In the genomic region with DNA sequence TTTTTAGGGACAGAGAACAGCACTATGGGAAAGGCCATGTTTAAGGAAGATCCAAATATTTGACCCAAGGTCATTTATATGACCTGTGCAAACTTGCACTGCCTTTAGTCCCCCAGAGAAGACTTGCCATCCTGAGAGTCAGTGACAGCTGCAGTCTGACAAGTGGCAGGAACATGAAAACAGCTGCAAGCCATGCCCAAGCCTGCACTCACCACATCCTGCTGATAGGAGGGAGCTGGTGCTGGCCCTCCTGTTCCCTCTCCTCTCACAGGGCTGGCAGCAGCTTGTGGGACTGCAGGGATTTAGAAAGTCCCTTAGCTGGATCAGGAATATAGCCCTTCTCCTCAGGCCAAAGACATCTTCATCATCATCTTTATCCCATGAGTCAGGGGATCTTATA, we compare ENCODE assay signal across 12 cellular contexts.
DNase-seq lines count a peak whose midpoint lies in the region; ATAC-seq and TF ChIP-seq lines count a peak whose summit lies in the region.
"Had no signal": no experiment of that assay in that cellular context is flagged by ENCODE, and none has a peak within 500 bp of the region (broad histone marks: within the 10 kb centered on the region; RNA-seq: fewer than 3 reads in every experiment).

No MANE protein-coding gene starts in this region.

- peak; percentile 4 to 70 for DNase-seq in NCI-H524 (lab: John Stamatoyannopoulos, UW)
- DNase-seq in NCI-H524 treated with DMSO at 0.1 percent for 48 hours (lab: John Stamatoyannopoulos, UW) = no peak
- peak in 6 of 10 donors; percentile 4 to 30 (median 16) for DNase-seq in naive thymus-derived CD8-positive, alpha-beta T cell
- DNase-seq in SHP77 (lab: John Stamatoyannopoulos, UW) = no peak
- no peak for DNase-seq in NOMO-1 treated with dmso at 0.1 percent for 144 hours (lab: John Stamatoyannopoulos, UW; ENCODE audit: unreplicated experiment)
- no peak for DNase-seq in progenitor cell of endocrine pancreas (ENCODE audit: low spot score, unreplicated experiment)
- DNase-seq: KG1; stimulated activated CD4-positive, alpha-beta T cell treated with anti-CD3 and anti-CD28 coated beads, Interleukin-2, amount 100 ng/mL, for 48 hours; tibial artery had no signal

- peaks cover 0 to 17% (median 0%) of the 10 kb centered on the region in 9 donors for H3K9me3 Mint-ChIP-seq in naive thymus-derived CD8-positive, alpha-beta T cell
- peaks cover 14% of the 10 kb centered on the region for H3K9me3 Mint-ChIP-seq in progenitor cell of endocrine pancreas (ENCODE audit: low read depth)

- no peak for TF ChIP-seq CTCF in progenitor cell of endocrine pancreas (IDR thresholded peaks at IDR 0.05; ENCODE audit: unreplicated experiment)

- H3K4me3 Mint-ChIP-seq in naive thymus-derived CD8-positive, alpha-beta T cell = peak overlapping the region in 3 of 10 donors; percentile 12 to 41 (median 21)
- no peak overlapping the region for H3K4me3 Mint-ChIP-seq in progenitor cell of endocrine pancreas (ENCODE audit: low read depth)

- POLR2A ChIA-PET in naive thymus-derived CD8-positive, alpha-beta T cell (lab: Charles Lee) = interaction anchor here (0.6 to 1.6 kb wide), 3 partner anchors 75 to 624 kb away, joined by 3 to 4 read pairs (median 3); a partner anchor contains a TSS

- no peaks in the 10 kb centered on the region for H3K27me3 Mint-ChIP-seq in naive thymus-derived CD8-positive, alpha-beta T cell
- H3K27me3 Mint-ChIP-seq in progenitor cell of endocrine pancreas = no peaks in the 10 kb centered on the region

- peaks cover under 1 to 12% (median 3%) of the 10 kb centered on the region in 3 donors for H3K36me3 Mint-ChIP-seq in naive thymus-derived CD8-positive, alpha-beta T cell
- no peaks in the 10 kb centered on the region for H3K36me3 Mint-ChIP-seq in progenitor cell of endocrine pancreas (ENCODE audit: insufficient read depth)

- H3K4me1 Mint-ChIP-seq in naive thymus-derived CD8-positive, alpha-beta T cell = peaks cover 27 to 50% (median 44%) of the 10 kb centered on the region in 4 donors
- H3K4me1 Mint-ChIP-seq in progenitor cell of endocrine pancreas (ENCODE audit: low read depth) = no peaks in the 10 kb centered on the region

- ATAC-seq in GM21723 (IDR thresholded peaks at IDR 0.05; ENCODE audit: unreplicated experiment) (peak; percentile 38), SK-N-SH treated with all-trans-retinoic acid at 6 μM for 48 hours (peak; percentile 45; the same call in 2 of the 3 replicates)
- peak in 1 of 2 donors; percentile 29 for ATAC-seq in naive thymus-derived CD8-positive, alpha-beta T cell
- ATAC-seq: A549 had no signal

- H3K27ac Mint-ChIP-seq in naive thymus-derived CD8-positive, alpha-beta T cell = peak overlapping the region in 2 of 10 donors; percentile 21 to 46
- no peak overlapping the region for H3K27ac Mint-ChIP-seq in progenitor cell of endocrine pancreas

TF ChIP-seq in SK-N-SH treated with all-trans-retinoic acid at 6 μM for 48 hours, 23 proteins besides CTCF, POLR2A, EP300 and RAD21:
- TF ChIP-seq ESRRG (CRISPR knock-in tag; IDR thresholded peaks at IDR 0.05) (no peak), CSDC2 (CRISPR knock-in tag; IDR thresholded peaks at IDR 0.05) (no peak), TCF4 (CRISPR knock-in tag; IDR thresholded peaks at IDR 0.05; ENCODE audit: borderline replicate concordance) (no peak), ARNTL (CRISPR knock-in tag; IDR thresholded peaks at IDR 0.05; ENCODE audit: borderline replicate concordance, low read depth) (no peak), BACH2 (CRISPR knock-in tag; IDR thresholded peaks at IDR 0.05; ENCODE audit: borderline replicate concordance) (no peak), PPARA (CRISPR knock-in tag; IDR thresholded peaks at IDR 0.05; ENCODE audit: borderline replicate concordance) (no peak)
- TF ChIP-seq, protein P1, sequence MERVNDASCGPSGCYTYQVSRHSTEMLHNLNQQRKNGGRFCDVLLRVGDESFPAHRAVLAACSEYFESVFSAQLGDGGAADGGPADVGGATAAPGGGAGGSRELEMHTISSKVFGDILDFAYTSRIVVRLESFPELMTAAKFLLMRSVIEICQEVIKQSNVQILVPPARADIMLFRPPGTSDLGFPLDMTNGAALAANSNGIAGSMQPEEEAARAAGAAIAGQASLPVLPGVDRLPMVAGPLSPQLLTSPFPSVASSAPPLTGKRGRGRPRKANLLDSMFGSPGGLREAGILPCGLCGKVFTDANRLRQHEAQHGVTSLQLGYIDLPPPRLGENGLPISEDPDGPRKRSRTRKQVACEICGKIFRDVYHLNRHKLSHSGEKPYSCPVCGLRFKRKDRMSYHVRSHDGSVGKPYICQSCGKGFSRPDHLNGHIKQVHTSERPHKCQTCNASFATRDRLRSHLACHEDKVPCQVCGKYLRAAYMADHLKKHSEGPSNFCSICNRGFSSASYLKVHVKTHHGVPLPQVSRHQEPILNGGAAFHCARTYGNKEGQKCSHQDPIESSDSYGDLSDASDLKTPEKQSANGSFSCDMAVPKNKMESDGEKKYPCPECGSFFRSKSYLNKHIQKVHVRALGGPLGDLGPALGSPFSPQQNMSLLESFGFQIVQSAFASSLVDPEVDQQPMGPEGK (CRISPR knock-in tag; IDR thresholded peaks at IDR 0.05; ENCODE audit: borderline replicate concordance) = no peak
- TF ChIP-seq, protein P2, sequence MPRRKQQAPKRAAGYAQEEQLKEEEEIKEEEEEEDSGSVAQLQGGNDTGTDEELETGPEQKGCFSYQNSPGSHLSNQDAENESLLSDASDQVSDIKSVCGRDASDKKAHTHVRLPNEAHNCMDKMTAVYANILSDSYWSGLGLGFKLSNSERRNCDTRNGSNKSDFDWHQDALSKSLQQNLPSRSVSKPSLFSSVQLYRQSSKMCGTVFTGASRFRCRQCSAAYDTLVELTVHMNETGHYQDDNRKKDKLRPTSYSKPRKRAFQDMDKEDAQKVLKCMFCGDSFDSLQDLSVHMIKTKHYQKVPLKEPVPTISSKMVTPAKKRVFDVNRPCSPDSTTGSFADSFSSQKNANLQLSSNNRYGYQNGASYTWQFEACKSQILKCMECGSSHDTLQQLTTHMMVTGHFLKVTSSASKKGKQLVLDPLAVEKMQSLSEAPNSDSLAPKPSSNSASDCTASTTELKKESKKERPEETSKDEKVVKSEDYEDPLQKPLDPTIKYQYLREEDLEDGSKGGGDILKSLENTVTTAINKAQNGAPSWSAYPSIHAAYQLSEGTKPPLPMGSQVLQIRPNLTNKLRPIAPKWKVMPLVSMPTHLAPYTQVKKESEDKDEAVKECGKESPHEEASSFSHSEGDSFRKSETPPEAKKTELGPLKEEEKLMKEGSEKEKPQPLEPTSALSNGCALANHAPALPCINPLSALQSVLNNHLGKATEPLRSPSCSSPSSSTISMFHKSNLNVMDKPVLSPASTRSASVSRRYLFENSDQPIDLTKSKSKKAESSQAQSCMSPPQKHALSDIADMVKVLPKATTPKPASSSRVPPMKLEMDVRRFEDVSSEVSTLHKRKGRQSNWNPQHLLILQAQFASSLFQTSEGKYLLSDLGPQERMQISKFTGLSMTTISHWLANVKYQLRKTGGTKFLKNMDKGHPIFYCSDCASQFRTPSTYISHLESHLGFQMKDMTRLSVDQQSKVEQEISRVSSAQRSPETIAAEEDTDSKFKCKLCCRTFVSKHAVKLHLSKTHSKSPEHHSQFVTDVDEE (CRISPR knock-in tag; IDR thresholded peaks at IDR 0.05) = no peak
- TF ChIP-seq, protein P3, sequence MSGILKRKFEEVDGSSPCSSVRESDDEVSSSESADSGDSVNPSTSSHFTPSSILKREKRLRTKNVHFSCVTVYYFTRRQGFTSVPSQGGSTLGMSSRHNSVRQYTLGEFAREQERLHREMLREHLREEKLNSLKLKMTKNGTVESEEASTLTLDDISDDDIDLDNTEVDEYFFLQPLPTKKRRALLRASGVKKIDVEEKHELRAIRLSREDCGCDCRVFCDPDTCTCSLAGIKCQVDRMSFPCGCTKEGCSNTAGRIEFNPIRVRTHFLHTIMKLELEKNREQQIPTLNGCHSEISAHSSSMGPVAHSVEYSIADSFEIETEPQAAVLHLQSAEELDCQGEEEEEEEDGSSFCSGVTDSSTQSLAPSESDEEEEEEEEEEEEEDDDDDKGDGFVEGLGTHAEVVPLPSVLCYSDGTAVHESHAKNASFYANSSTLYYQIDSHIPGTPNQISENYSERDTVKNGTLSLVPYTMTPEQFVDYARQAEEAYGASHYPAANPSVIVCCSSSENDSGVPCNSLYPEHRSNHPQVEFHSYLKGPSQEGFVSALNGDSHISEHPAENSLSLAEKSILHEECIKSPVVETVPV (CRISPR knock-in tag; IDR thresholded peaks at IDR 0.05) = no peak
- TF ChIP-seq, protein P4, sequence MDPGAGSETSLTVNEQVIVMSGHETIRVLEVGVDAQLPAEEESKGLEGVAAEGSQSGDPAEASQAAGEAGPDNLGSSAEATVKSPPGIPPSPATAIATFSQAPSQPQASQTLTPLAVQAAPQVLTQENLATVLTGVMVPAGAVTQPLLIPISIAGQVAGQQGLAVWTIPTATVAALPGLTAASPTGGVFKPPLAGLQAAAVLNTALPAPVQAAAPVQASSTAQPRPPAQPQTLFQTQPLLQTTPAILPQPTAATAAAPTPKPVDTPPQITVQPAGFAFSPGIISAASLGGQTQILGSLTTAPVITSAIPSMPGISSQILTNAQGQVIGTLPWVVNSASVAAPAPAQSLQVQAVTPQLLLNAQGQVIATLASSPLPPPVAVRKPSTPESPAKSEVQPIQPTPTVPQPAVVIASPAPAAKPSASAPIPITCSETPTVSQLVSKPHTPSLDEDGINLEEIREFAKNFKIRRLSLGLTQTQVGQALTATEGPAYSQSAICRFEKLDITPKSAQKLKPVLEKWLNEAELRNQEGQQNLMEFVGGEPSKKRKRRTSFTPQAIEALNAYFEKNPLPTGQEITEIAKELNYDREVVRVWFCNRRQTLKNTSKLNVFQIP (CRISPR knock-in tag; IDR thresholded peaks at IDR 0.05; ENCODE audit: borderline replicate concordance, low read depth) = no peak
TF ChIP-seq in SK-N-SH treated with all-trans-retinoic acid at 6 μM for 48 hours: peak in this region for 0.

Comparison
In these comparisons a context has a peak if more than half of its experiments do, and no peak if none do; other contexts are left out.
1. DNase-seq: peak in NCI-H524 (2 of 2) and naive thymus-derived CD8-positive, alpha-beta T cell (6 of 10); none in NCI-H524 treated with DMSO at 0.1 percent for 48 hours (single experiment), SHP77 (0 of 2), NOMO-1 treated with dmso at 0.1 percent for 144 hours (single experiment) and progenitor cell of endocrine pancreas (single experiment).